10 cellular contexts compared by ENCODE assay signal in genomic region chr2:218407717-218408116, GRCh38. TPM values are rescaled to one million over a fixed set of nuclear protein-coding genes. Genes with fewer than 3 reads are reported as not detected.
DNase-seq lines count a peak whose midpoint lies in the region; ATAC-seq and TF ChIP-seq lines count a peak whose summit lies in the region.
"Had no signal": no experiment of that assay in that cellular context is flagged by ENCODE, and none has a peak within 500 bp of the region (broad histone marks: within the 10 kb centered on the region; RNA-seq: fewer than 3 reads in every experiment).

No MANE protein-coding gene starts in this region.

- CTCF ChIA-PET in MCF 10A (lab: Yijun Ruan, JAX) = interaction anchor here (1.2 to 1.9 kb wide), 2 partner anchors 58 to 164 kb away, joined by 3 to 12 read pairs; no protein-coding TSS in a partner anchor
- CTCF ChIA-PET in activated CD4-positive, alpha-beta memory T cell treated with anti-CD3 and anti-CD28 coated beads for 36 hours (lab: Charles Lee) = no interaction called here
- CTCF ChIA-PET in naive thymus-derived CD4-positive, alpha-beta T cell (lab: Charles Lee) = interaction anchor here (1.1 kb wide), 1 partner anchor 58 kb away, joined by 3 read pairs; no protein-coding TSS in a partner anchor

- no peaks in the 10 kb centered on the region for H3K9me3 Mint-ChIP-seq in MCF 10A (ENCODE audit: unreplicated experiment)
- H3K9me3 Mint-ChIP-seq in activated CD4-positive, alpha-beta memory T cell treated with anti-CD3 and anti-CD28 coated beads for 36 hours = no peaks in the 10 kb centered on the region
- no peaks in the 10 kb centered on the region for H3K9me3 Mint-ChIP-seq in naive thymus-derived CD4-positive, alpha-beta T cell

- ATAC-seq in naive thymus-derived CD4-positive, alpha-beta T cell = no peak

- intact Hi-C loops in MCF 10A (cut with micrococcal nuclease) = loop anchor here (1.0 to 5.0 kb wide), 5 partner anchors 40 to 279 kb away; no protein-coding TSS in a partner anchor
- intact Hi-C loops in breast epithelium (cut with DNase I; ENCODE audit: low total_unique reads) = no loop called here
- intact Hi-C loops in activated CD4-positive, alpha-beta memory T cell treated with anti-CD3 and anti-CD28 coated beads for 36 hours (cut with micrococcal nuclease) = loop anchor here (2.0 to 5.0 kb wide), 4 partner anchors 59 to 980 kb away; partner anchors contain the start of gene DNPEP
- intact Hi-C loops in naive thymus-derived CD4-positive, alpha-beta T cell (cut with micrococcal nuclease) = loop anchor here in 1 of 2 donors (1.0 to 2.0 kb wide), 2 partner anchors 121 to 241 kb away; no protein-coding TSS in a partner anchor

- TF ChIP-seq CTCF in MCF 10A (IDR thresholded peaks at IDR 0.05; ENCODE audit: unreplicated experiment) (no peak), breast epithelium (IDR thresholded peaks at IDR 0.05) (no peak)

- no peak for TF ChIP-seq POLR2A in breast epithelium (IDR thresholded peaks at IDR 0.05)

- peak overlapping the region; percentile 82 for H3K27ac Mint-ChIP-seq in MCF 10A (ENCODE audit: low read depth, unreplicated experiment)
- H3K27ac Mint-ChIP-seq in activated CD4-positive, alpha-beta memory T cell treated with anti-CD3 and anti-CD28 coated beads for 36 hours = peak overlapping the region; percentile 58
- peak overlapping the region in 4 of 9 donors; percentile 14 to 89 (median 51) for H3K27ac Mint-ChIP-seq in naive thymus-derived CD4-positive, alpha-beta T cell

- no peaks in the 10 kb centered on the region for H3K27me3 Mint-ChIP-seq in MCF 10A (ENCODE audit: insufficient read depth, unreplicated experiment)
- H3K27me3 Mint-ChIP-seq in activated CD4-positive, alpha-beta memory T cell treated with anti-CD3 and anti-CD28 coated beads for 36 hours = peaks cover 5% of the 10 kb centered on the region
- H3K27me3 Mint-ChIP-seq in naive thymus-derived CD4-positive, alpha-beta T cell = peaks cover 0 to 3% (median 0%) of the 10 kb centered on the region in 5 donors

- 68% methylated on average over 8 of the region's 8 CpGs for WGBS in urinary bladder

- H3K4me1 ChIP-seq in breast epithelium (peaks cover 6 to 9% of the 10 kb centered on the region in 2 donors), urinary bladder (ENCODE audit: insufficient read depth) (no peaks in the 10 kb centered on the region)
- H3K4me1 ChIP-seq in naive thymus-derived CD4-positive, alpha-beta T cell (ENCODE audit: control insufficient read depth in 2 of 2, insufficient read depth in 2 of 2, low read length in 2 of 2) = peaks cover 18 to 23% of the 10 kb centered on the region in 2 donors

- H3K4me3 ChIP-seq in breast epithelium (no peak overlapping the region), urinary bladder (ENCODE audit: low read depth, low read length) (no peak overlapping the region)
- no peak overlapping the region for H3K4me3 ChIP-seq in naive thymus-derived CD4-positive, alpha-beta T cell (ENCODE audit: low read length)

- H3K4me1 Mint-ChIP-seq in MCF 10A (ENCODE audit: insufficient read depth, unreplicated experiment) = peaks cover 17% of the 10 kb centered on the region
- peaks cover 36% of the 10 kb centered on the region for H3K4me1 Mint-ChIP-seq in activated CD4-positive, alpha-beta memory T cell treated with anti-CD3 and anti-CD28 coated beads for 36 hours (ENCODE audit: low read depth)
- H3K4me1 Mint-ChIP-seq in naive thymus-derived CD4-positive, alpha-beta T cell = peaks cover 34 to 57% (median 53%) of the 10 kb centered on the region in 7 donors

- DNase-seq in MCF 10A (ENCODE audit: unreplicated experiment) (no peak), breast epithelium (ENCODE audit: low spot score in 2 of 2) (no peak), islet precursor cell (no peak), CD1c-positive myeloid dendritic cell (ENCODE audit: extremely low spot score) (no peak), NCI-H128 (lab: John Stamatoyannopoulos, UW; ENCODE audit: unreplicated experiment) (no peak)
- no peak for DNase-seq in activated CD4-positive, alpha-beta memory T cell treated with anti-CD3 and anti-CD28 coated beads for 36 hours
- DNase-seq in naive thymus-derived CD4-positive, alpha-beta T cell = no peak

- no TSS peak for BruUV-seq in MCF 10A (replicated peaks; lab: Mats Ljungman, UMichigan)

- H3K27me3 ChIP-seq in breast epithelium = no peaks in the 10 kb centered on the region
- H3K27me3 ChIP-seq in naive thymus-derived CD4-positive, alpha-beta T cell (ENCODE audit: control insufficient read depth in 2 of 2, insufficient read depth in 2 of 2, low read length in 2 of 2) = no peaks in the 10 kb centered on the region

- peaks cover 44% of the 10 kb centered on the region for H3K36me3 Mint-ChIP-seq in MCF 10A (ENCODE audit: insufficient read depth, unreplicated experiment)
- H3K36me3 Mint-ChIP-seq in activated CD4-positive, alpha-beta memory T cell treated with anti-CD3 and anti-CD28 coated beads for 36 hours = peaks cover 17% of the 10 kb centered on the region
- H3K36me3 Mint-ChIP-seq in naive thymus-derived CD4-positive, alpha-beta T cell = peaks cover 0 to 16% (median 0%) of the 10 kb centered on the region in 5 donors

- POLR2A ChIA-PET in MCF 10A (lab: Yijun Ruan, JAX) = interaction anchor here (0.6 to 3.6 kb wide), 4 partner anchors 12 to 226 kb away, joined by 3 to 26 read pairs (median 5); no protein-coding TSS in a partner anchor
- POLR2A ChIA-PET in activated CD4-positive, alpha-beta memory T cell treated with anti-CD3 and anti-CD28 coated beads for 36 hours (lab: Charles Lee) = interaction anchor here (1.2 to 1.4 kb wide), 2 partner anchors 157 to 241 kb away, joined by 3 to 5 read pairs; no protein-coding TSS in a partner anchor
- POLR2A ChIA-PET in naive thymus-derived CD4-positive, alpha-beta T cell (lab: Charles Lee) = interaction anchor here (0.7 to 4.6 kb wide), 3 partner anchors 11 to 162 kb away, joined by 3 to 36 read pairs (median 3); no protein-coding TSS in a partner anchor

- H3K27ac ChIP-seq in breast epithelium (no peak overlapping the region), urinary bladder (ENCODE audit: low read depth) (peak overlapping the region; percentile 66)
- H3K27ac ChIP-seq in naive thymus-derived CD4-positive, alpha-beta T cell (ENCODE audit: low read depth, low read length) = no peak overlapping the region

- H3K9me3 ChIP-seq in breast epithelium = no peaks in the 10 kb centered on the region
- H3K9me3 ChIP-seq in naive thymus-derived CD4-positive, alpha-beta T cell (ENCODE audit: control insufficient read depth in 2 of 3, low read length in 3 of 3) = no peaks in the 10 kb centered on the region

- H3K36me3 ChIP-seq in breast epithelium (no peaks in the 10 kb centered on the region), urinary bladder (ENCODE audit: insufficient read depth) (no peaks in the 10 kb centered on the region)
- H3K36me3 ChIP-seq in naive thymus-derived CD4-positive, alpha-beta T cell (ENCODE audit: control insufficient read depth in 2 of 3, insufficient read depth in 3 of 3, low read length in 3 of 3) = peaks cover 0 to 27% (median 0%) of the 10 kb centered on the region in 3 experiments

- no peak overlapping the region for H3K4me3 Mint-ChIP-seq in MCF 10A (ENCODE audit: unreplicated experiment)
- H3K4me3 Mint-ChIP-seq in activated CD4-positive, alpha-beta memory T cell treated with anti-CD3 and anti-CD28 coated beads for 36 hours = no peak overlapping the region
- peak overlapping the region in 7 of 10 donors; percentile 25 to 92 (median 85) for H3K4me3 Mint-ChIP-seq in naive thymus-derived CD4-positive, alpha-beta T cell

RNA-seq across cellular contexts. Expression of gene CTDSP1, which starts 8.0 kb away (rescaled TPM):
- 71.2 and 72.3 TPM in 2 replicates for total RNA-seq in MCF 10A (2022)
- 100 to 1,000 TPM in 1 of 3 donors, 10 to 100 TPM in 2; 83.9 to 113 (median 95.9) TPM for total RNA-seq in breast epithelium
- 10 to 100 TPM; 64.4 to 69.7 TPM for total RNA-seq in activated CD4-positive, alpha-beta memory T cell treated with anti-CD3 and anti-CD28 coated beads for 36 hours
- 100 to 1,000 TPM; 110 to 219 (median 156) TPM for total RNA-seq in naive thymus-derived CD4-positive, alpha-beta T cell
- polyA plus RNA-seq in naive thymus-derived CD4-positive, alpha-beta T cell = 10 to 100 TPM; 22.5 TPM
- 66.2 TPM for total RNA-seq in urinary bladder
- polyA plus RNA-seq in urinary bladder = 179 TPM

RNA-seq across cellular contexts. Expression of gene VIL1, which starts 11.2 kb away (rescaled TPM):
- total RNA-seq in MCF 10A (2022) = not detected in 2 replicates
- total RNA-seq in breast epithelium = 1 to 10 TPM in 1 of 3 donors, under 1 TPM in 1, not detected in 1; under 0.01 to 2.9 TPM
- total RNA-seq in activated CD4-positive, alpha-beta memory T cell treated with anti-CD3 and anti-CD28 coated beads for 36 hours = not detected
- under 1 TPM in 3 of 5 experiments, not detected in 2; 0.12 to 0.69 (median 0.22) TPM for total RNA-seq in naive thymus-derived CD4-positive, alpha-beta T cell
- polyA plus RNA-seq in naive thymus-derived CD4-positive, alpha-beta T cell = under 1 TPM; 0.10 to 0.15 TPM
- total RNA-seq in urinary bladder = not detected
- polyA plus RNA-seq in urinary bladder = 0.08 TPM
- total RNA-seq: chondrocyte, myocyte had no signal

RNA-seq across cellular contexts. Expression of gene SLC11A1, which starts 25.6 kb away (rescaled TPM):
- total RNA-seq in MCF 10A (2022) (0.09 and 0.32 TPM in 2 replicates), breast epithelium (10 to 100 TPM; 14.4 to 53.4 (median 17.9) TPM), urinary bladder (1.7 TPM)
- total RNA-seq in activated CD4-positive, alpha-beta memory T cell treated with anti-CD3 and anti-CD28 coated beads for 36 hours = under 1 TPM; 0.10 to 0.26 TPM
- 100 to 1,000 TPM in 1 of 5 experiments, 10 to 100 TPM in 1, 1 to 10 TPM in 2, under 1 TPM in 1; 0.27 to 399 (median 1.9) TPM for total RNA-seq in naive thymus-derived CD4-positive, alpha-beta T cell
- under 1 TPM; 0.49 to 0.97 TPM for polyA plus RNA-seq in naive thymus-derived CD4-positive, alpha-beta T cell
- polyA plus RNA-seq in urinary bladder = 19.7 TPM

RNA-seq across cellular contexts. Expression of gene CATIP, which starts 51.1 kb away (rescaled TPM):
- total RNA-seq in MCF 10A (2022) (not detected in 2 replicates), breast epithelium (under 1 TPM in 1 of 3 donors, not detected in 2; 0.44 TPM), urinary bladder (not detected)
- not detected for total RNA-seq in activated CD4-positive, alpha-beta memory T cell treated with anti-CD3 and anti-CD28 coated beads for 36 hours
- total RNA-seq in naive thymus-derived CD4-positive, alpha-beta T cell = under 1 TPM in 1 of 5 experiments, not detected in 4; 0.49 TPM
- not detected for polyA plus RNA-seq in naive thymus-derived CD4-positive, alpha-beta T cell
- polyA plus RNA-seq in urinary bladder = not detected
- total RNA-seq: chondrocyte, myocyte had no signal

Comparison
In these comparisons a context has a peak if more than half of its experiments do, and no peak if none do; other contexts are left out.
1. H3K4me3 Mint-ChIP-seq: peak in naive thymus-derived CD4-positive, alpha-beta T cell (7 of 10); none in MCF 10A (single experiment) and activated CD4-positive, alpha-beta memory T cell treated with anti-CD3 and anti-CD28 coated beads for 36 hours (single experiment).